1 cellular context compared by ENCODE assay signal in genomic region chr13:84649853-84650252, GRCh38.
TF ChIP-seq lines count a peak whose summit lies in the region.

No MANE protein-coding gene starts in this region.

TF ChIP-seq in IMR-90, 13 proteins besides CTCF, POLR2A, EP300 and RAD21 (continued from another document):
- TF ChIP-seq FOS (IDR thresholded peaks at IDR 0.05; ENCODE audit: low read depth, low read length) (no peak), USF2 (IDR thresholded peaks at IDR 0.05; ENCODE audit: low read depth, low read length) (no peak), BHLHE40 (IDR thresholded peaks at IDR 0.05; ENCODE audit: low read depth, low read length) (no peak), ELK1 (IDR thresholded peaks at IDR 0.05; ENCODE audit: borderline replicate concordance, low read depth, low read length) (no peak), MAZ (IDR thresholded peaks at IDR 0.05; ENCODE audit: borderline replicate concordance, low read depth, low read length) (no peak), MXI1 (IDR thresholded peaks at IDR 0.05; ENCODE audit: borderline replicate concordance, low read depth, low read length) (no peak)
TF ChIP-seq in IMR-90: peak in this region for 0.
